In the genomic region with DNA sequence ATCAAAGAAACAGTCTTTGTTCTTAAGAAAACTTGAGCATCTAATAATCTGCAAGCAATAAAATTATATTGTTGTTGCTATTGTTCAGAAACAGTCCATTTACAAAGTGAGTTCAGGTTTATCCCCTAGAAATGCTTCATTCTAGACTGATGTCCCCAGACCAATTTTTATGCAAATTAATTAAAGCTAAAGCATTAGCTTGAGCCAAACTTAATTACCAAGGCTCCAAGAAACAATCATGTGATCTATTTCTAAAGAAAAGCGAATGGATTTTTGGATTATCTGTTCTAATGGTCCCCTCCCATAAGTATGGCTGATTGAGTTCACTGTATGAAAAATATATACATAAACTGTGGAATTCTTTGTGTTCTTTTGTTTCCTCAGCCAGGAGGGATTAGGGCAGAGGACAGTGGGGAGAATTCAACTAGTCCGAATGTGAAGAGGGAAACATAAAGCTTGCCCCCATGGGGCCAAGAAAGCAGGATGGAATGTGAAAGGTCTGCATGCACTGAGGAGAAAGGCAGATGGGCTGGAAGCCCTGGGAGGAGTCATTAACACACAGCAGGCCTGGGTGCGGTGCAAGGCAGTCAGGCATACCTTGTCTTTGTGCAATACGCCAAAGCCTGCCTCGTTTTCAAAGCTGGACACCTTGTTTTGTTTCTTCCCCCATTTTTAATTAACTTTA, we compare ENCODE assay signal across 18 cellular contexts.
DNase-seq lines count a peak whose midpoint lies in the region; ATAC-seq and TF ChIP-seq lines count a peak whose summit lies in the region.
"Had no signal": no experiment of that assay in that cellular context is flagged by ENCODE, and none has a peak within 500 bp of the region (broad histone marks: within the 10 kb centered on the region; RNA-seq: fewer than 3 reads in every experiment).

No MANE protein-coding gene starts in this region.

- H3K56ac ChIP-seq in mesendoderm (ENCODE audit: low read length): no peak overlapping the region

- no peaks in the 10 kb centered on the region for H3K9me3 ChIP-seq in ectodermal cell (ENCODE audit: control insufficient read depth, low read length)
- H3K9me3 ChIP-seq in transverse colon: no peaks in the 10 kb centered on the region
- H3K9me3 ChIP-seq: upper lobe of right lung had no signal

- no peak overlapping the region for H2AK5ac ChIP-seq in mesendoderm (ENCODE audit: low read length)

- H3K27ac ChIP-seq in ectodermal cell (ENCODE audit: insufficient read depth, low read depth, low read length, poor library complexity, severe bottlenecking) (peak overlapping the region; percentile 77), mesendoderm (ENCODE audit: low read depth, low read length) (no peak overlapping the region), transverse colon (no peak overlapping the region)
- H3K27ac ChIP-seq: ovary, upper lobe of right lung had no signal

- no peak overlapping the region for H3K4me3 ChIP-seq in ectodermal cell (ENCODE audit: insufficient read depth, low read depth, low read length)
- H3K4me3 ChIP-seq in mesendoderm (ENCODE audit: low read length): no peak overlapping the region
- H3K4me3 ChIP-seq in transverse colon: no peak overlapping the region
- H3K4me3 ChIP-seq: ovary, upper lobe of right lung had no signal

- H2BK5ac ChIP-seq in mesendoderm (ENCODE audit: low read length): no peak overlapping the region

- no peak overlapping the region for H3K23ac ChIP-seq in mesendoderm (ENCODE audit: low read length)

- H4K5ac ChIP-seq in mesendoderm (ENCODE audit: low read length): no peak overlapping the region

- WGBS in ectodermal cell, 2 experiments: 0 to 6% methylated on average over 4 to 5 of the region's 5 CpGs
- no CpG with 5 or more reads among the region's 5 CpGs for WGBS in mesendoderm (ENCODE audit: extremely low coverage, insufficient coverage, low lambda C conversion rate)
- 48 to 53% methylated on average over 5 of the region's 5 CpGs for WGBS in transverse colon (ENCODE audit: low coverage in 1 of 2), 2 donors

- H3K18ac ChIP-seq in mesendoderm (ENCODE audit: low read length): no peak overlapping the region

- ATAC-seq in HG02588 (IDR thresholded peaks at IDR 0.05; ENCODE audit: unreplicated experiment): no peak
- ATAC-seq: upper lobe of right lung had no signal

- in situ Hi-C loops in G401 (cut with HindIII; ENCODE audit: low sequenced_read_pairs): no loop called here
- in situ Hi-C loops in transverse colon (cut with MboI; ENCODE audit: low pct_ligation_motif_present in 1 of 4, low pct_unique_long_range_greater_than_20kb in 1 of 4, low sequenced_read_pairs in 3 of 4): no loop called here

- no peak overlapping the region for H3K4ac ChIP-seq in mesendoderm (ENCODE audit: low read depth, low read length)

- intact Hi-C loops in transverse colon (cut with DNase I; ENCODE audit: low total_unique reads): no loop called here

- H3K27me3 ChIP-seq in ectodermal cell (ENCODE audit: control insufficient read depth, insufficient read depth, low read length, poor library complexity, severe bottlenecking) (no peaks in the 10 kb centered on the region), mesendoderm (ENCODE audit: insufficient read depth, low read length, poor library complexity) (no peaks in the 10 kb centered on the region), transverse colon (no peaks in the 10 kb centered on the region)
- H3K27me3 ChIP-seq: ovary, upper lobe of right lung had no signal

- no peak overlapping the region for H3K4me2 ChIP-seq in mesendoderm (ENCODE audit: low read length)

- no peaks in the 10 kb centered on the region for H3K79me1 ChIP-seq in mesendoderm (ENCODE audit: low read length)

- no peak overlapping the region for H4K8ac ChIP-seq in mesendoderm (ENCODE audit: low read depth, low read length)

- no peak overlapping the region for H3K9ac ChIP-seq in mesendoderm (ENCODE audit: low read length)

- H3K36me3 ChIP-seq in ectodermal cell (ENCODE audit: control insufficient read depth, insufficient read depth, low read length) (no peaks in the 10 kb centered on the region), mesendoderm (ENCODE audit: control insufficient read depth, insufficient read depth, low read length) (no peaks in the 10 kb centered on the region), transverse colon (no peaks in the 10 kb centered on the region)
- H3K36me3 ChIP-seq: ovary, upper lobe of right lung had no signal

- TF ChIP-seq CTCF in transverse colon (IDR thresholded peaks at IDR 0.05): no peak

- H3K79me2 ChIP-seq in mesendoderm (ENCODE audit: control insufficient read depth, insufficient read depth, low read length): no peaks in the 10 kb centered on the region

- no peak overlapping the region for H2BK120ac ChIP-seq in mesendoderm (ENCODE audit: low read depth, low read length)

- no peak for TF ChIP-seq EP300 in transverse colon (IDR thresholded peaks at IDR 0.05; ENCODE audit: low read depth)

- H3K4me1 ChIP-seq in ectodermal cell (ENCODE audit: control insufficient read depth, insufficient read depth, low read length) (peaks cover 16% of the 10 kb centered on the region), mesendoderm (ENCODE audit: control insufficient read depth, low read depth, low read length) (no peaks in the 10 kb centered on the region), transverse colon (no peaks in the 10 kb centered on the region)
- H3K4me1 ChIP-seq: upper lobe of right lung had no signal

- no peak overlapping the region for H2BK15ac ChIP-seq in mesendoderm (replicated peaks; ENCODE audit: low read depth)

- TF ChIP-seq POLR2A in transverse colon (IDR thresholded peaks at IDR 0.05): no peak

- DNase-seq in G401 (ENCODE audit: low spot score) (peak; percentile 69), NCI-H524 (lab: John Stamatoyannopoulos, UW) (peak; percentile 48 to 69), mesendoderm (peak; percentile 80), SKM-1 treated with dmso at 0.1 percent for 144 hours (lab: John Stamatoyannopoulos, UW; ENCODE audit: unreplicated experiment) (no peak), transverse colon (no peak)
- no peak for DNase-seq in activated naive CD4-positive, alpha-beta T cell treated with anti-CD3 and anti-CD28 coated beads, Interleukin-2, amount 50 U/mL, for 16 hours
- DNase-seq: activated naive CD4-positive, alpha-beta T cell; activated T-cell treated with anti-CD3 and anti-CD28 coated beads for 4 hours; anterior cingulate cortex; CD4-positive, alpha-beta memory T cell; hypothalamus; NCI-H1417 treated with DMSO at 0.1 percent for 48 hours; NCI-H226; ovary; stimulated activated CD4-positive, alpha-beta T cell treated with anti-CD3 and anti-CD28 coated beads, Interleukin-2, amount 100 ng/mL, for 24 hours; upper lobe of right lung had no signal

Comparison
In these comparisons a context has a peak if more than half of its experiments do, and no peak if none do; other contexts are left out.
1. DNase-seq: peak in G401 (single experiment), NCI-H524 (2 of 2) and mesendoderm (single experiment); none in activated naive CD4-positive, alpha-beta T cell treated with anti-CD3 and anti-CD28 coated beads, Interleukin-2, amount 50 U/mL, for 16 hours (single experiment), SKM-1 treated with dmso at 0.1 percent for 144 hours (single experiment) and transverse colon (single experiment).